1 cellular context compared by ENCODE assay signal in genomic region chr2:217622205-217622621, GRCh38.
TF ChIP-seq lines count a peak whose summit lies in the region.

No MANE protein-coding gene starts in this region.

TF ChIP-seq in HepG2, 621 proteins besides CTCF, POLR2A, EP300 and RAD21 (continued from another document and continues in another):
- no peak for TF ChIP-seq IRF9 (CRISPR knock-in tag; IDR thresholded peaks at IDR 0.05; ENCODE audit: borderline replicate concordance)
- TF ChIP-seq ZSCAN22 (CRISPR knock-in tag; IDR thresholded peaks at IDR 0.05): no peak
- TF ChIP-seq SRF (IDR thresholded peaks at IDR 0.05; ENCODE audit: low read depth, low read length): no peak
- no peak for TF ChIP-seq ZNF30 (CRISPR knock-in tag; IDR thresholded peaks at IDR 0.05)
- TF ChIP-seq FOXA1 (IDR thresholded peaks at IDR 0.05): no peak
- peak; percentile 85 for TF ChIP-seq FOXA1 (CRISPR knock-in tag; IDR thresholded peaks at IDR 0.05)
- no peak for TF ChIP-seq ARNT2 (CRISPR knock-in tag; IDR thresholded peaks at IDR 0.05; ENCODE audit: low read depth)
- TF ChIP-seq ZMAT5 (CRISPR knock-in tag; IDR thresholded peaks at IDR 0.05; ENCODE audit: borderline replicate concordance, low read depth): no peak
- no peak for TF ChIP-seq THRA (CRISPR knock-in tag; IDR thresholded peaks at IDR 0.05; ENCODE audit: borderline replicate concordance)
- TF ChIP-seq CAMTA2 (CRISPR knock-in tag; IDR thresholded peaks at IDR 0.05; ENCODE audit: borderline replicate concordance): no peak
- TF ChIP-seq ZZZ3 (CRISPR knock-in tag; IDR thresholded peaks at IDR 0.05; ENCODE audit: borderline replicate concordance): no peak
- TF ChIP-seq NCOA2 (CRISPR knock-in tag; IDR thresholded peaks at IDR 0.05): no peak
- TF ChIP-seq MXI1 (IDR thresholded peaks at IDR 0.05; ENCODE audit: borderline replicate concordance, low read depth, low read length): peak; percentile 32; the same call in 1 of the 3 replicates
- peak; percentile 59; the same call in 1 of the 2 replicates for TF ChIP-seq ZNF431 (CRISPR knock-in tag; IDR thresholded peaks at IDR 0.05; ENCODE audit: borderline replicate concordance, low read depth)
- no peak for TF ChIP-seq IRX3 (CRISPR knock-in tag; IDR thresholded peaks at IDR 0.05; ENCODE audit: borderline replicate concordance, low read depth)
- TF ChIP-seq SMC3 (IDR thresholded peaks at IDR 0.05; ENCODE audit: low read length): no peak
- peak; percentile 65; the same call in 1 of the 2 replicates for TF ChIP-seq ZNF281 (CRISPR knock-in tag; IDR thresholded peaks at IDR 0.05; ENCODE audit: borderline replicate concordance)
- TF ChIP-seq NR2C2 (CRISPR knock-in tag; IDR thresholded peaks at IDR 0.05; ENCODE audit: borderline replicate concordance): no peak
- no peak for TF ChIP-seq ZNF20 (CRISPR knock-in tag; IDR thresholded peaks at IDR 0.05)
- TF ChIP-seq ZNF703 (CRISPR knock-in tag; IDR thresholded peaks at IDR 0.05; ENCODE audit: borderline replicate concordance): no peak
- TF ChIP-seq ZBTB25 (CRISPR knock-in tag; IDR thresholded peaks at IDR 0.05): no peak
- TF ChIP-seq SPEN (CRISPR knock-in tag; IDR thresholded peaks at IDR 0.05; ENCODE audit: low read depth): peak; percentile 81
- no peak for TF ChIP-seq ZNF687 (CRISPR knock-in tag; IDR thresholded peaks at IDR 0.05)
- peak; percentile 40; the same call in 1 of the 2 replicates for TF ChIP-seq THAP11 (CRISPR knock-in tag; IDR thresholded peaks at IDR 0.05)
- 0 out of 2 replicates have a peak, but pooled peaks have one; percentile 12 for TF ChIP-seq ELF3 (CRISPR knock-in tag; IDR thresholded peaks at IDR 0.05)
- TF ChIP-seq ZSCAN5A (CRISPR knock-in tag; IDR thresholded peaks at IDR 0.05; ENCODE audit: borderline replicate concordance): no peak
- no peak for TF ChIP-seq ZNF558 (CRISPR knock-in tag; IDR thresholded peaks at IDR 0.05; ENCODE audit: borderline replicate concordance)
- TF ChIP-seq ZNF296 (CRISPR knock-in tag; conservative IDR thresholded peaks at IDR 0.05): no peak
- TF ChIP-seq MAFG (CRISPR knock-in tag; IDR thresholded peaks at IDR 0.05): no peak
- TF ChIP-seq PAXIP1 (CRISPR knock-in tag; conservative IDR thresholded peaks at IDR 0.05): peak; percentile 78
- no peak for TF ChIP-seq RFX1 (IDR thresholded peaks at IDR 0.05)
- no peak for TF ChIP-seq ZNF275 (CRISPR knock-in tag; IDR thresholded peaks at IDR 0.05; ENCODE audit: borderline replicate concordance)
- TF ChIP-seq ZNF672 (CRISPR knock-in tag; IDR thresholded peaks at IDR 0.05): no peak
- TF ChIP-seq YY1 (IDR thresholded peaks at IDR 0.05; ENCODE audit: insufficient read depth, insufficient replicate concordance, low read depth, low read length): no peak
- no peak for TF ChIP-seq MATR3 (CRISPR knock-in tag; IDR thresholded peaks at IDR 0.05)
- no peak for TF ChIP-seq ZNF574 (CRISPR knock-in tag; IDR thresholded peaks at IDR 0.05)
- TF ChIP-seq ZNF251 (CRISPR knock-in tag; IDR thresholded peaks at IDR 0.05): no peak
- TF ChIP-seq ZNF232 (CRISPR knock-in tag; IDR thresholded peaks at IDR 0.05; ENCODE audit: borderline replicate concordance): no peak
